In the genomic region with DNA sequence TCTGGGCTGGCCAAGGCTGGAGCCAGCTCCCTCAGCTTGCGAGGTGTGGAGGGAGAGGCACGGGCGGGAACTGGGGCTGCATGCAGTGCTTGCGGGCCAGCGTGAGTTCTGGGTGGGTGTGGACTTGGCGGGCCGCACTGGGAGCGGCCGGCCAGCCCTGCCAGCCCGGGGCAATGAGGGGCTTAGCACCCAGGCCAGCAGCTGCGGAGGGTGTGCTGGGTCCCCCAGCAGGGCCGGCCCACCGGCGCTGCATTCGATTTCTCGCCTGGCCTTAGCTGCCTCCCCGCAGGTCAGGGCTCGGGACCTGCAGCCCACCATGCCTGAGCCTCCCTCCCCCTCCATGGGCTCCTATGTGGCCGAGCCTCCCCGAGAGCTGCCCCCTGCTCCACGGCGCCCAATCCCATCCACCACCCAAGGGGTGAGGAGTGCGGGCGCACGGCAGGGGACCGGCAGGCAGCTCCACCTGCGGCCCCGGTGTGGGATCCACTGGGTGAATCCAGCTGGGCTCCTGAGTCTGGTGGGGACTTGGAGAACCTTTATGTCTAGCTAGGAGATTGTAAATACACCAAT, we compare ENCODE assay signal across 10 cellular contexts.
"Had no signal": no experiment of that assay in that cellular context is flagged by ENCODE, and none has a peak within 500 bp of the region (broad histone marks: within the 10 kb centered on the region; RNA-seq: fewer than 3 reads in every experiment).

No MANE protein-coding gene starts in this region.

- H3K9ac ChIP-seq: GM23248 had no signal

- H3K27ac ChIP-seq: GM23248 had no signal

- DNase-seq: GM23248, GOT3, H7, H9, HCEC 1CT, HFFc6 had no signal

- ATAC-seq: GM23338, HCT116 had no signal

- FAIRE-seq: H1, H54 had no signal

- H3K4me3 ChIP-seq: GM23248, GM23338 had no signal
